Comparison of ENCODE assay signal across 17 cellular contexts in the genomic region with DNA sequence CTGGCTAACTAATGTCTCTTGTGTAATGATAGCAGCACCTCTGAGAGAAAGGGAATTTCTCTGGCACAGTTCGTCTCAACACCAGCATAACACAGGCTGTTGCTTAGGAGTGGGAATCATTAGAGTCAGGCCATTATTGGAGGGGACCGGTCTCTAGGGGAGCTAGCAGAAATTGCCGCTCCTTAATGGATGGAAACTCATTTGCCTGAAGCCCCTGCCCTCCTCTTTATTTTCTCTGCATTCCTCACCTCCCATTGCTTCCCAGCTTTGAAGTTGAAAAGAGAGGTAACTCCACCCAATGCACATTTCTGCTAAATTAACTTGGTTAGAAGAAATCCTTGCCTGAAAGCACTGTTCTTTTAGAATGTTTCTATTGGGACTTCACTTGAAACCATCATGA. TPM values are rescaled to one million over a fixed set of nuclear protein-coding genes. Genes with fewer than 3 reads are reported as not detected.
A peak's percentile ranks its signal among the peaks of the same experiment; 100 is the strongest.
DNase-seq lines count a peak whose midpoint lies in the region; ATAC-seq and TF ChIP-seq lines count a peak whose summit lies in the region.
"Had no signal": no experiment of that assay in that cellular context is flagged by ENCODE, and none has a peak within 500 bp of the region (broad histone marks: within the 10 kb centered on the region; RNA-seq: fewer than 3 reads in every experiment).

No MANE protein-coding gene starts in this region.

- no peaks in the 10 kb centered on the region for H3K27me3 Mint-ChIP-seq in activated naive CD4-positive, alpha-beta T cell treated with anti-CD3 and anti-CD28 coated beads, Interleukin-2, amount 50 U/mL, for 24 hours
- no peaks in the 10 kb centered on the region for H3K27me3 Mint-ChIP-seq in activated naive CD4-positive, alpha-beta T cell treated with anti-CD3 and anti-CD28 coated beads for 36 hours (ENCODE audit: low read depth)
- H3K27me3 Mint-ChIP-seq in Caco-2 (ENCODE audit: insufficient read depth, unreplicated experiment), result no peaks in the 10 kb centered on the region
- H3K27me3 Mint-ChIP-seq: B cell had no signal

- no peaks in the 10 kb centered on the region for H3K4me1 Mint-ChIP-seq in activated naive CD4-positive, alpha-beta T cell treated with anti-CD3 and anti-CD28 coated beads, Interleukin-2, amount 50 U/mL, for 24 hours
- peaks cover 7% of the 10 kb centered on the region for H3K4me1 Mint-ChIP-seq in activated naive CD4-positive, alpha-beta T cell treated with anti-CD3 and anti-CD28 coated beads for 36 hours (ENCODE audit: low read depth)
- H3K4me1 Mint-ChIP-seq in stimulated activated effector memory CD8-positive, alpha-beta T cell treated with anti-CD3 and anti-CD28 coated beads, Interleukin-12 subunit alpha, Interleukin-12 subunit beta, amount 100 ng/mL, for 72 hours, result peaks cover 17% of the 10 kb centered on the region
- H3K4me1 Mint-ChIP-seq in Caco-2 (ENCODE audit: low read depth, unreplicated experiment), result peaks cover 12% of the 10 kb centered on the region
- H3K4me1 Mint-ChIP-seq: B cell had no signal

- H3K9me3 ChIP-seq in Caco-2 (no peaks in the 10 kb centered on the region), mucosa of descending colon (no peaks in the 10 kb centered on the region)

- TF ChIP-seq CTCF in Caco-2 (IDR thresholded peaks at IDR 0.05; ENCODE audit: insufficient read depth in 1 of 2, low read depth in 1 of 2, low read length in 1 of 2, severe bottlenecking in 1 of 2, unreplicated experiment in 1 of 2), result no peak
- TF ChIP-seq CTCF in mucosa of descending colon (IDR thresholded peaks at IDR 0.05), result no peak

- H3K27me3 ChIP-seq in Caco-2 (replicated peaks; ENCODE audit: control insufficient read depth, insufficient read depth, low read length), result no peaks in the 10 kb centered on the region

- no TSS peak for BruUV-seq in Caco-2 (replicated peaks; lab: Mats Ljungman, UMichigan)

- H3K36me3 Mint-ChIP-seq in activated naive CD4-positive, alpha-beta T cell treated with anti-CD3 and anti-CD28 coated beads, Interleukin-2, amount 50 U/mL, for 24 hours, result peaks cover 18% of the 10 kb centered on the region
- H3K36me3 Mint-ChIP-seq in activated naive CD4-positive, alpha-beta T cell treated with anti-CD3 and anti-CD28 coated beads for 36 hours (ENCODE audit: low read depth), result peaks cover 23% of the 10 kb centered on the region
- peaks cover 35% of the 10 kb centered on the region for H3K36me3 Mint-ChIP-seq in stimulated activated effector memory CD8-positive, alpha-beta T cell treated with anti-CD3 and anti-CD28 coated beads, Interleukin-12 subunit alpha, Interleukin-12 subunit beta, amount 100 ng/mL, for 72 hours
- H3K36me3 Mint-ChIP-seq in Caco-2 (ENCODE audit: insufficient read depth, unreplicated experiment), result peaks cover 31% of the 10 kb centered on the region

- POLR2A ChIA-PET in Caco-2 (lab: Charles Lee), result interaction anchor here (0.5 to 0.7 kb wide), 2 partner anchors 24 to 1526 kb away, joined by 3 to 4 read pairs; no protein-coding TSS in a partner anchor

- H3K27ac Mint-ChIP-seq in activated naive CD4-positive, alpha-beta T cell treated with anti-CD3 and anti-CD28 coated beads, Interleukin-2, amount 50 U/mL, for 24 hours, result peak overlapping the region; percentile 23
- H3K27ac Mint-ChIP-seq in activated naive CD4-positive, alpha-beta T cell treated with anti-CD3 and anti-CD28 coated beads for 36 hours, result no peak overlapping the region
- H3K27ac Mint-ChIP-seq in stimulated activated effector memory CD8-positive, alpha-beta T cell treated with anti-CD3 and anti-CD28 coated beads, Interleukin-12 subunit alpha, Interleukin-12 subunit beta, amount 100 ng/mL, for 72 hours, result peak overlapping the region; percentile 40
- no peak overlapping the region for H3K27ac Mint-ChIP-seq in Caco-2 (ENCODE audit: unreplicated experiment)
- H3K27ac Mint-ChIP-seq: B cell had no signal

- H3K4me3 ChIP-seq in Caco-2 (ENCODE audit: low read depth, low read length) (no peak overlapping the region), mucosa of descending colon (no peak overlapping the region)
- H3K4me3 ChIP-seq: K562 had no signal

- H3K4me3 Mint-ChIP-seq in activated naive CD4-positive, alpha-beta T cell treated with anti-CD3 and anti-CD28 coated beads, Interleukin-2, amount 50 U/mL, for 24 hours, result no peak overlapping the region
- no peak overlapping the region for H3K4me3 Mint-ChIP-seq in activated naive CD4-positive, alpha-beta T cell treated with anti-CD3 and anti-CD28 coated beads for 36 hours
- no peak overlapping the region for H3K4me3 Mint-ChIP-seq in stimulated activated effector memory CD8-positive, alpha-beta T cell treated with anti-CD3 and anti-CD28 coated beads, Interleukin-12 subunit alpha, Interleukin-12 subunit beta, amount 100 ng/mL, for 72 hours
- H3K4me3 Mint-ChIP-seq in Caco-2 (ENCODE audit: unreplicated experiment), result no peak overlapping the region
- H3K4me3 Mint-ChIP-seq: B cell had no signal

- H3K4me1 ChIP-seq in Caco-2 (peaks cover 5% of the 10 kb centered on the region; the same call in 1 of the 2 replicates), mucosa of descending colon (ENCODE audit: low read depth) (no peaks in the 10 kb centered on the region)

- DNase-seq in activated naive CD4-positive, alpha-beta T cell treated with anti-CD3 and anti-CD28 coated beads for 36 hours, result no peak
- peak; percentile 33 for DNase-seq in iPS-NIHi7 (ENCODE audit: extremely low spot score)
- DNase-seq in stimulated activated effector memory CD8-positive, alpha-beta T cell treated with anti-CD3 and anti-CD28 coated beads, Interleukin-12 subunit alpha, Interleukin-12 subunit beta, amount 100 ng/mL, for 72 hours (ENCODE audit: low spot score in 2 of 2), result no peak
- DNase-seq in OCI-M1 (lab: John Stamatoyannopoulos, UW), result no peak
- DNase-seq in Caco-2, result no peak
- DNase-seq in mucosa of descending colon, result no peak
- DNase-seq: DMS 273 treated with DMSO at 0.1 percent for 48 hours, DND-41, HCEC 1CT, MV-4-11, NCI-H510A, PC-3 had no signal

- peaks cover 2% of the 10 kb centered on the region for H3K36me3 ChIP-seq in Caco-2 (ENCODE audit: control insufficient read depth, insufficient read depth, low read length)
- no peaks in the 10 kb centered on the region for H3K36me3 ChIP-seq in mucosa of descending colon (ENCODE audit: low read depth)

- intact Hi-C loops in activated naive CD4-positive, alpha-beta T cell treated with anti-CD3 and anti-CD28 coated beads for 36 hours (cut with micrococcal nuclease), result no loop called here
- intact Hi-C loops in Caco-2 (cut with micrococcal nuclease; ENCODE audit: unreplicated experiment) (no loop called here), mucosa of descending colon (cut with DNase I, micrococcal nuclease) (no loop called here)

- CTCF ChIA-PET in activated naive CD4-positive, alpha-beta T cell treated with anti-CD3 and anti-CD28 coated beads for 36 hours (lab: Charles Lee), result interaction anchor here (0.6 to 1.8 kb wide), 7 partner anchors 20 to 315 kb away, joined by 3 to 6 read pairs (median 4); no protein-coding TSS in a partner anchor
- CTCF ChIA-PET in Caco-2 (lab: Charles Lee), result no interaction called here

- H3K9me3 Mint-ChIP-seq in activated naive CD4-positive, alpha-beta T cell treated with anti-CD3 and anti-CD28 coated beads, Interleukin-2, amount 50 U/mL, for 24 hours, result no peaks in the 10 kb centered on the region
- no peaks in the 10 kb centered on the region for H3K9me3 Mint-ChIP-seq in activated naive CD4-positive, alpha-beta T cell treated with anti-CD3 and anti-CD28 coated beads for 36 hours
- no peaks in the 10 kb centered on the region for H3K9me3 Mint-ChIP-seq in stimulated activated effector memory CD8-positive, alpha-beta T cell treated with anti-CD3 and anti-CD28 coated beads, Interleukin-12 subunit alpha, Interleukin-12 subunit beta, amount 100 ng/mL, for 72 hours
- no peaks in the 10 kb centered on the region for H3K9me3 Mint-ChIP-seq in Caco-2 (ENCODE audit: unreplicated experiment)

- no peak for ATAC-seq in stimulated activated effector memory CD8-positive, alpha-beta T cell treated with anti-CD3 and anti-CD28 coated beads, Interleukin-12 subunit alpha, Interleukin-12 subunit beta, amount 100 ng/mL, for 72 hours
- no peak for ATAC-seq in mucosa of descending colon
- ATAC-seq: PC-3 had no signal

- peak overlapping the region; percentile 57 for H3K27ac ChIP-seq in angular gyrus (ENCODE audit: low read depth, low read length)
- H3K27ac ChIP-seq: 22Rv1 had no signal

RNA-seq across cellular contexts. Expression of a gene that starts 11.9 kb away (rescaled TPM):
- total RNA-seq in activated naive CD4-positive, alpha-beta T cell treated with anti-CD3 and anti-CD28 coated beads for 36 hours, result 1 to 10 TPM in 1 of 2 experiments, under 1 TPM in 1; 0.74 to 1.3 TPM
- total RNA-seq in Caco-2 (2022) (not detected in 2 replicates), mucosa of descending colon (1 to 10 TPM in 2 of 3 donors, under 1 TPM in 1; 0.26 to 7.6 (median 1.1) TPM)
- total RNA-seq: K562 had no signal

Comparison
In these comparisons a context has a peak if more than half of its experiments do, and no peak if none do; other contexts are left out.
1. H3K27ac Mint-ChIP-seq: peak in activated naive CD4-positive, alpha-beta T cell treated with anti-CD3 and anti-CD28 coated beads, Interleukin-2, amount 50 U/mL, for 24 hours (single experiment) and stimulated activated effector memory CD8-positive, alpha-beta T cell treated with anti-CD3 and anti-CD28 coated beads, Interleukin-12 subunit alpha, Interleukin-12 subunit beta, amount 100 ng/mL, for 72 hours (single experiment); none in activated naive CD4-positive, alpha-beta T cell treated with anti-CD3 and anti-CD28 coated beads for 36 hours (single experiment) and Caco-2 (single experiment).